Comparison of ENCODE assay signal across 19 cellular contexts in the genomic region with DNA sequence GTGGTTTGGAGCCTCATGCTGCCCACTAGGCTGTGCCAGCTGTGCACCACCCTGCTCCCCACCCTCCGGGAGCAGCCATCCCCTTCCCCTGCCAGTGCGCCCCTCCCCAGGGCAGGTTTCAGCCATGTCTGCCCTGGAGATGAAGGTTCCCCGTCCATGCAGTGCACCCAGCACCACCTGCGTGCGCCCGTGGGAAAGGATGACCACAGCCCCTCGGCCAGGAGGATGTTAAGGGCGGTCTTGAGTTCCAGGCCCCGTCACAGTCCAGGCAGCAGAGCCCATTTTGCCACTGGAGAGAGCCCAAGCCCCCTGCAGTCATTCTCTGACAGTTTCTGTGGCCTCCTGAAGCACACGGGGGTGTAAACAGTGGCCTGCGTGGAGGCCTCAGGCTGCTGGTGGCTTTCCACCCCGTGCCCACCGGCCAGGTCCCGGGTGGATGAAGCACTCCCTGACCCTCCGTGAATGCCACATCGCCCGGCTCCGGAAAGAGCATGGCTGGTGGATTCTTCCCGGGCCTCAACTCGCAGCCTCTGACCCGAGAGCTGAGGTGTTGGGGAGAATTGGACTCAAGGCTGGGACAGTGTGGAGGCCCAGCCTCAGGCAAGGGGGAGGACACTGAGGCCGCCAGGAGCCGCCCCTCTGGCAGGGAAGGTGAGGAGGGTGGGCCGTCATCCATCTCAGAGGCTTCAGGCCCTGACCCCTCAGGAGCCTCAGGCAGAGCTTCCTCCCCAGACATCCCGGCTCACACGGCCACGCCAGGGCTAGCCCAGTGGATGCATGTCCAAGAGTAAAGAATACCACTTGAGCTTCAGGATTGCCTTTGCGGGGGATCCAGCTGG.
"Had no signal": no experiment of that assay in that cellular context is flagged by ENCODE, and none has a peak within 500 bp of the region (broad histone marks: within the 10 kb centered on the region; RNA-seq: fewer than 3 reads in every experiment).

No MANE protein-coding gene starts in this region.

- H3K9me3 ChIP-seq: gastrocnemius medialis, stomach, thoracic aorta had no signal

- H3K27me3 Mint-ChIP-seq: activated naive CD4-positive, alpha-beta T cell treated with anti-CD3 and anti-CD28 coated beads, Interleukin-2, amount 10 ng/mL, durations not matched to agents 7 days and 5 days; activated naive CD8-positive, alpha-beta T cell treated with anti-CD3 and anti-CD28 coated beads, Interleukin-2, amount 50 U/mL, for 24 hours; memory B cell; naive thymus-derived CD4-positive, alpha-beta T cell had no signal

- H3K4me3 Mint-ChIP-seq: activated naive CD4-positive, alpha-beta T cell treated with anti-CD3 and anti-CD28 coated beads, Interleukin-2, amount 10 ng/mL, durations not matched to agents 7 days and 5 days; activated naive CD8-positive, alpha-beta T cell treated with anti-CD3 and anti-CD28 coated beads, Interleukin-2, amount 50 U/mL, for 24 hours; memory B cell; naive thymus-derived CD4-positive, alpha-beta T cell had no signal

- DNase-seq: activated CD4-positive, CD25-positive, alpha-beta regulatory T cell treated with anti-CD3 and anti-CD28 coated beads, Interleukin-2, amount 50 U/mL, for 72 hours; activated CD8-positive, alpha-beta memory T cell treated with anti-CD3 and anti-CD28 coated beads for 24 hours; activated CD8-positive, alpha-beta memory T cell treated with anti-CD3 and anti-CD28 coated beads, Interleukin-2, amount 50 U/mL, for 48 hours; activated effector memory CD4-positive, alpha-beta T cell treated with Interleukin-2 at 50 U/mL for 16 hours; activated naive CD4-positive, alpha-beta T cell treated with anti-CD3 and anti-CD28 coated beads, Interleukin-2, amount 10 ng/mL, durations not matched to agents 7 days and 5 days; activated naive CD8-positive, alpha-beta T cell treated with anti-CD3 and anti-CD28 coated beads, Interleukin-2, amount 50 U/mL, for 24 hours; activated T-cell treated with anti-CD3 and anti-CD28 coated beads, Interleukin-2, amount 50 U/mL, for 48 hours; brain microvascular endothelial cell; effector CD8-positive, alpha-beta T cell; gastrocnemius medialis; left ventricle myocardium superior; naive thymus-derived CD4-positive, alpha-beta T cell; retina; stomach; SW 1271; T-helper 2 cell had no signal

- H3K9me3 Mint-ChIP-seq: activated naive CD4-positive, alpha-beta T cell treated with anti-CD3 and anti-CD28 coated beads, Interleukin-2, amount 10 ng/mL, durations not matched to agents 7 days and 5 days; activated naive CD8-positive, alpha-beta T cell treated with anti-CD3 and anti-CD28 coated beads, Interleukin-2, amount 50 U/mL, for 24 hours; memory B cell; naive thymus-derived CD4-positive, alpha-beta T cell had no signal

- H3K4me3 ChIP-seq: gastrocnemius medialis, stomach, thoracic aorta had no signal

- H3K27me3 ChIP-seq: brain microvascular endothelial cell, gastrocnemius medialis, stomach had no signal

- H3K27ac ChIP-seq: gastrocnemius medialis, stomach, thoracic aorta, VCaP had no signal

- H3K36me3 ChIP-seq: thoracic aorta had no signal

- H3K27ac Mint-ChIP-seq: activated naive CD8-positive, alpha-beta T cell treated with anti-CD3 and anti-CD28 coated beads, Interleukin-2, amount 50 U/mL, for 24 hours; memory B cell; naive thymus-derived CD4-positive, alpha-beta T cell had no signal

- H3K4me1 Mint-ChIP-seq: activated naive CD4-positive, alpha-beta T cell treated with anti-CD3 and anti-CD28 coated beads, Interleukin-2, amount 10 ng/mL, durations not matched to agents 7 days and 5 days; activated naive CD8-positive, alpha-beta T cell treated with anti-CD3 and anti-CD28 coated beads, Interleukin-2, amount 50 U/mL, for 24 hours had no signal

- ATAC-seq: activated naive CD8-positive, alpha-beta T cell treated with anti-CD3 and anti-CD28 coated beads, Interleukin-2, amount 50 U/mL, for 24 hours; gastrocnemius medialis; left ventricle myocardium superior; naive thymus-derived CD4-positive, alpha-beta T cell had no signal
